Comparison of ENCODE assay signal across 1 cellular context in the genomic region with DNA sequence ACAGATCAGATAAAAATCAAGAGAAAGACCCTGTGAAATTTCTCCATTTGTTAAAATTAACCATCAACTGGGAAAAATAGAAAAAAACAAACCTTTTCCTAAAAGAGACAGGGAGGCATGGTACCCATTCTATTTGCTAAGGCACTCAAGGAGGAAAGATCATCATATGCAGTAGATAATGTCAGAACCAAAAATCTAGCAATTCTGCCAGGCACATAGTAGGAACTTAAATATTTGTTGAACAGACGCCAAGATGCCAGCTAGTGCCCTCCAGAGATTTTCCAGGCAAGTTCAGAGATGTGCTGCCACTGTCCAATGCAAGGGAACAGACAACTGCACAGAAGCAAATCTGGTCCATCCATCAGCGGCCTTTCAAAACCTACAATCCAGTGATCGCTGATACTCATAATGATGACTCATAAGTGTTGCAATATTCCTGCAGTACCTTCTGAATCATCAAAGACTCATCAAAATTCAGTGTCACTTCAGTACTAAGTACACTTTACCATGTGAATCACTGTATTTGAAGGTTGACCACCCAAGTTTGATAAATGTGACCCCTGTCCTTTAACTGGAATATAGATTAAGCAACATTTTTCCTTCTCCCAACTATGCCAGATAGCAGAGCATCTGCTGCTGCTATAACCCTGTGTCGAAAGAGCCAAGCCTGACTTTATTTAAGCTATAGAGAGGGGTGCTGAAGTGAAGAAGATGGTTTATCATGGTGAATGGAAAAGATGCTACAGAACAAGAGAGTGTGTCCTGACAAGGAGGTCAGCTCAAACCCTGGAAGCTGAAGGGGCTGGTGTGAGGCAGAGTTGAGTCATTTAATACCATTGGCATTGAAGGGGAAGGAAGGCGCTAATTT.
A peak's percentile ranks its signal among the peaks of the same experiment; 100 is the strongest.
TF ChIP-seq lines count a peak whose summit lies in the region.

No MANE protein-coding gene starts in this region.

TF ChIP-seq in IMR-90, 13 proteins besides CTCF, POLR2A, EP300 and RAD21 (continued from another document):
- TF ChIP-seq, protein P1, sequence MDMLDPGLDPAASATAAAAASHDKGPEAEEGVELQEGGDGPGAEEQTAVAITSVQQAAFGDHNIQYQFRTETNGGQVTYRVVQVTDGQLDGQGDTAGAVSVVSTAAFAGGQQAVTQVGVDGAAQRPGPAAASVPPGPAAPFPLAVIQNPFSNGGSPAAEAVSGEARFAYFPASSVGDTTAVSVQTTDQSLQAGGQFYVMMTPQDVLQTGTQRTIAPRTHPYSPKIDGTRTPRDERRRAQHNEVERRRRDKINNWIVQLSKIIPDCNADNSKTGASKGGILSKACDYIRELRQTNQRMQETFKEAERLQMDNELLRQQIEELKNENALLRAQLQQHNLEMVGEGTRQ (IDR thresholded peaks at IDR 0.05; ENCODE audit: low read depth, low read length) = no peak
- TF ChIP-seq FOS (IDR thresholded peaks at IDR 0.05; ENCODE audit: low read depth, low read length) (peak; percentile 98), RCOR1 (IDR thresholded peaks at IDR 0.05; ENCODE audit: insufficient replicate concordance, low read length) (peak; percentile 41), CEBPB (IDR thresholded peaks at IDR 0.05; ENCODE audit: low read depth, low read length) (peak; percentile 99)
